1 cellular context compared by ENCODE assay signal in the genomic region with DNA sequence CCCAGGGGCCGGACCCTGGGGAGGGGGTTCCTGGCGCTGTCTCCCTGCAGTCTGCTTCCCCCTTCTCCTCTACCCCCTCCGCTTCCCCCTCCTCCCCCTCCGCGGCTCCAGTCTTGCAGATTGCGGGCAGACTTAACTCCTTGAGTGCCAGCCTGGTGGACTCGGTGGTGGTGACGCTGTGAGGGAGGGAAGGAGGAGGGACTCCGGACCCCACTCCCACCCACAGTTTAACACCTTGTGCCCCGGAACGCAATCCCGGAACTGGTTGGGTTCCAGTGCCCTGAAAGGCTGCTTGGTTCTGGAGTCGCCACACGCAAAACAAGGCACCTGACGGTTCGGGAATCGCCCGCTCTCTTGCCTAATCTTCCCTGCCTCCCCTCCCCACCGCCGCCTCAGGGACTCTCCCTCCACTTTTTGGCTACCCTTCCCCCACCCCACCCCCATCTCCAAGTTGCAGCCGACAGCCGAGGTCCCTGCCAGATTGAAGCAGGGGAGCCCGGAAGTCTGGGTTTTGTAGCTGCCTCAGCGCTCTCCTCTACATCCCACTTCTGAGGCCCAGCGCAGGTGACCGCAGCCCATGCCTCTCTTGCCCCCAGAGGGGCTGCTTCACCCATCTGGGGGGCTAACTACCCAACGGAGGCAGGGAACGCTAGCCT.
A peak's percentile ranks its signal among the peaks of the same experiment; 100 is the strongest.
TF ChIP-seq lines count a peak whose summit lies in the region.

No MANE protein-coding gene starts in this region.

TF ChIP-seq in H1, 55 proteins besides CTCF, POLR2A, EP300 and RAD21:
- TF ChIP-seq CREB1 (IDR thresholded peaks at IDR 0.05): peak; percentile 68; the same call in 1 of the 2 replicates
- no peak for TF ChIP-seq BACH1 (IDR thresholded peaks at IDR 0.05; ENCODE audit: low read length)
- no peak for TF ChIP-seq KDM5A (IDR thresholded peaks at IDR 0.05; ENCODE audit: low read length)
- peak; percentile 21; the same call in 1 of the 2 replicates for TF ChIP-seq TBP (IDR thresholded peaks at IDR 0.05; ENCODE audit: low read depth, low read length)
- TF ChIP-seq, protein P1, sequence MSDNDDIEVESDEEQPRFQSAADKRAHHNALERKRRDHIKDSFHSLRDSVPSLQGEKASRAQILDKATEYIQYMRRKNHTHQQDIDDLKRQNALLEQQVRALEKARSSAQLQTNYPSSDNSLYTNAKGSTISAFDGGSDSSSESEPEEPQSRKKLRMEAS (IDR thresholded peaks at IDR 0.05): no peak; the same call in 1 of the 2 replicates
- no peak for TF ChIP-seq BRCA1 (IDR thresholded peaks at IDR 0.05; ENCODE audit: low read depth, low read length)
- TF ChIP-seq SP1 (IDR thresholded peaks at IDR 0.05; ENCODE audit: low read depth, low read length): peak; percentile 51; the same call in 1 of the 2 replicates
- 0 out of 2 replicates have a peak, but pooled peaks have one; percentile 41 for TF ChIP-seq PHF8 (conservative IDR thresholded peaks at IDR 0.05; ENCODE audit: low read depth, low read length)
- TF ChIP-seq, protein P2, sequence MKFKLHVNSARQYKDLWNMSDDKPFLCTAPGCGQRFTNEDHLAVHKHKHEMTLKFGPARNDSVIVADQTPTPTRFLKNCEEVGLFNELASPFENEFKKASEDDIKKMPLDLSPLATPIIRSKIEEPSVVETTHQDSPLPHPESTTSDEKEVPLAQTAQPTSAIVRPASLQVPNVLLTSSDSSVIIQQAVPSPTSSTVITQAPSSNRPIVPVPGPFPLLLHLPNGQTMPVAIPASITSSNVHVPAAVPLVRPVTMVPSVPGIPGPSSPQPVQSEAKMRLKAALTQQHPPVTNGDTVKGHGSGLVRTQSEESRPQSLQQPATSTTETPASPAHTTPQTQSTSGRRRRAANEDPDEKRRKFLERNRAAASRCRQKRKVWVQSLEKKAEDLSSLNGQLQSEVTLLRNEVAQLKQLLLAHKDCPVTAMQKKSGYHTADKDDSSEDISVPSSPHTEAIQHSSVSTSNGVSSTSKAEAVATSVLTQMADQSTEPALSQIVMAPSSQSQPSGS (IDR thresholded peaks at IDR 0.05; ENCODE audit: low read length): no peak
- TF ChIP-seq POU5F1 (IDR thresholded peaks at IDR 0.05; ENCODE audit: low read depth, low read length): no peak
- TF ChIP-seq RXRA (IDR thresholded peaks at IDR 0.05; ENCODE audit: insufficient read depth, low read depth, low read length): no peak
- no peak for TF ChIP-seq POLR2AphosphoS5 (IDR thresholded peaks at IDR 0.05; ENCODE audit: low read depth, low read length)
- TF ChIP-seq SAP30 (IDR thresholded peaks at IDR 0.05; ENCODE audit: insufficient read depth, insufficient replicate concordance, low read length): no peak
- no peak for TF ChIP-seq TCF12 (IDR thresholded peaks at IDR 0.05; ENCODE audit: low read depth, low read length)
- TF ChIP-seq GABPA (IDR thresholded peaks at IDR 0.05; ENCODE audit: borderline replicate concordance, insufficient read depth, low read length): no peak
- TF ChIP-seq SIN3A (conservative IDR thresholded peaks at IDR 0.05 in 1 of 2, IDR thresholded peaks at IDR 0.05 in 1 of 2; ENCODE audit: low read depth in 1 of 2, low read length in 2 of 2): peak in 1 of 2 experiments; percentile 56; a peak in 1 of 4 replicates
- TF ChIP-seq, protein P3, sequence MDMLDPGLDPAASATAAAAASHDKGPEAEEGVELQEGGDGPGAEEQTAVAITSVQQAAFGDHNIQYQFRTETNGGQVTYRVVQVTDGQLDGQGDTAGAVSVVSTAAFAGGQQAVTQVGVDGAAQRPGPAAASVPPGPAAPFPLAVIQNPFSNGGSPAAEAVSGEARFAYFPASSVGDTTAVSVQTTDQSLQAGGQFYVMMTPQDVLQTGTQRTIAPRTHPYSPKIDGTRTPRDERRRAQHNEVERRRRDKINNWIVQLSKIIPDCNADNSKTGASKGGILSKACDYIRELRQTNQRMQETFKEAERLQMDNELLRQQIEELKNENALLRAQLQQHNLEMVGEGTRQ (IDR thresholded peaks at IDR 0.05; ENCODE audit: low read length): no peak
- no peak for TF ChIP-seq JUN (IDR thresholded peaks at IDR 0.05; ENCODE audit: low read depth, low read length)
- TF ChIP-seq, protein P4, sequence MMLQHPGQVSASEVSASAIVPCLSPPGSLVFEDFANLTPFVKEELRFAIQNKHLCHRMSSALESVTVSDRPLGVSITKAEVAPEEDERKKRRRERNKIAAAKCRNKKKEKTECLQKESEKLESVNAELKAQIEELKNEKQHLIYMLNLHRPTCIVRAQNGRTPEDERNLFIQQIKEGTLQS (IDR thresholded peaks at IDR 0.05; ENCODE audit: insufficient read depth, low read depth, low read length): no peak
- TF ChIP-seq EGR1 (IDR thresholded peaks at IDR 0.05; ENCODE audit: borderline replicate concordance, low read depth, low read length): no peak; the same call in 1 of the 2 replicates
- TF ChIP-seq, protein P5, sequence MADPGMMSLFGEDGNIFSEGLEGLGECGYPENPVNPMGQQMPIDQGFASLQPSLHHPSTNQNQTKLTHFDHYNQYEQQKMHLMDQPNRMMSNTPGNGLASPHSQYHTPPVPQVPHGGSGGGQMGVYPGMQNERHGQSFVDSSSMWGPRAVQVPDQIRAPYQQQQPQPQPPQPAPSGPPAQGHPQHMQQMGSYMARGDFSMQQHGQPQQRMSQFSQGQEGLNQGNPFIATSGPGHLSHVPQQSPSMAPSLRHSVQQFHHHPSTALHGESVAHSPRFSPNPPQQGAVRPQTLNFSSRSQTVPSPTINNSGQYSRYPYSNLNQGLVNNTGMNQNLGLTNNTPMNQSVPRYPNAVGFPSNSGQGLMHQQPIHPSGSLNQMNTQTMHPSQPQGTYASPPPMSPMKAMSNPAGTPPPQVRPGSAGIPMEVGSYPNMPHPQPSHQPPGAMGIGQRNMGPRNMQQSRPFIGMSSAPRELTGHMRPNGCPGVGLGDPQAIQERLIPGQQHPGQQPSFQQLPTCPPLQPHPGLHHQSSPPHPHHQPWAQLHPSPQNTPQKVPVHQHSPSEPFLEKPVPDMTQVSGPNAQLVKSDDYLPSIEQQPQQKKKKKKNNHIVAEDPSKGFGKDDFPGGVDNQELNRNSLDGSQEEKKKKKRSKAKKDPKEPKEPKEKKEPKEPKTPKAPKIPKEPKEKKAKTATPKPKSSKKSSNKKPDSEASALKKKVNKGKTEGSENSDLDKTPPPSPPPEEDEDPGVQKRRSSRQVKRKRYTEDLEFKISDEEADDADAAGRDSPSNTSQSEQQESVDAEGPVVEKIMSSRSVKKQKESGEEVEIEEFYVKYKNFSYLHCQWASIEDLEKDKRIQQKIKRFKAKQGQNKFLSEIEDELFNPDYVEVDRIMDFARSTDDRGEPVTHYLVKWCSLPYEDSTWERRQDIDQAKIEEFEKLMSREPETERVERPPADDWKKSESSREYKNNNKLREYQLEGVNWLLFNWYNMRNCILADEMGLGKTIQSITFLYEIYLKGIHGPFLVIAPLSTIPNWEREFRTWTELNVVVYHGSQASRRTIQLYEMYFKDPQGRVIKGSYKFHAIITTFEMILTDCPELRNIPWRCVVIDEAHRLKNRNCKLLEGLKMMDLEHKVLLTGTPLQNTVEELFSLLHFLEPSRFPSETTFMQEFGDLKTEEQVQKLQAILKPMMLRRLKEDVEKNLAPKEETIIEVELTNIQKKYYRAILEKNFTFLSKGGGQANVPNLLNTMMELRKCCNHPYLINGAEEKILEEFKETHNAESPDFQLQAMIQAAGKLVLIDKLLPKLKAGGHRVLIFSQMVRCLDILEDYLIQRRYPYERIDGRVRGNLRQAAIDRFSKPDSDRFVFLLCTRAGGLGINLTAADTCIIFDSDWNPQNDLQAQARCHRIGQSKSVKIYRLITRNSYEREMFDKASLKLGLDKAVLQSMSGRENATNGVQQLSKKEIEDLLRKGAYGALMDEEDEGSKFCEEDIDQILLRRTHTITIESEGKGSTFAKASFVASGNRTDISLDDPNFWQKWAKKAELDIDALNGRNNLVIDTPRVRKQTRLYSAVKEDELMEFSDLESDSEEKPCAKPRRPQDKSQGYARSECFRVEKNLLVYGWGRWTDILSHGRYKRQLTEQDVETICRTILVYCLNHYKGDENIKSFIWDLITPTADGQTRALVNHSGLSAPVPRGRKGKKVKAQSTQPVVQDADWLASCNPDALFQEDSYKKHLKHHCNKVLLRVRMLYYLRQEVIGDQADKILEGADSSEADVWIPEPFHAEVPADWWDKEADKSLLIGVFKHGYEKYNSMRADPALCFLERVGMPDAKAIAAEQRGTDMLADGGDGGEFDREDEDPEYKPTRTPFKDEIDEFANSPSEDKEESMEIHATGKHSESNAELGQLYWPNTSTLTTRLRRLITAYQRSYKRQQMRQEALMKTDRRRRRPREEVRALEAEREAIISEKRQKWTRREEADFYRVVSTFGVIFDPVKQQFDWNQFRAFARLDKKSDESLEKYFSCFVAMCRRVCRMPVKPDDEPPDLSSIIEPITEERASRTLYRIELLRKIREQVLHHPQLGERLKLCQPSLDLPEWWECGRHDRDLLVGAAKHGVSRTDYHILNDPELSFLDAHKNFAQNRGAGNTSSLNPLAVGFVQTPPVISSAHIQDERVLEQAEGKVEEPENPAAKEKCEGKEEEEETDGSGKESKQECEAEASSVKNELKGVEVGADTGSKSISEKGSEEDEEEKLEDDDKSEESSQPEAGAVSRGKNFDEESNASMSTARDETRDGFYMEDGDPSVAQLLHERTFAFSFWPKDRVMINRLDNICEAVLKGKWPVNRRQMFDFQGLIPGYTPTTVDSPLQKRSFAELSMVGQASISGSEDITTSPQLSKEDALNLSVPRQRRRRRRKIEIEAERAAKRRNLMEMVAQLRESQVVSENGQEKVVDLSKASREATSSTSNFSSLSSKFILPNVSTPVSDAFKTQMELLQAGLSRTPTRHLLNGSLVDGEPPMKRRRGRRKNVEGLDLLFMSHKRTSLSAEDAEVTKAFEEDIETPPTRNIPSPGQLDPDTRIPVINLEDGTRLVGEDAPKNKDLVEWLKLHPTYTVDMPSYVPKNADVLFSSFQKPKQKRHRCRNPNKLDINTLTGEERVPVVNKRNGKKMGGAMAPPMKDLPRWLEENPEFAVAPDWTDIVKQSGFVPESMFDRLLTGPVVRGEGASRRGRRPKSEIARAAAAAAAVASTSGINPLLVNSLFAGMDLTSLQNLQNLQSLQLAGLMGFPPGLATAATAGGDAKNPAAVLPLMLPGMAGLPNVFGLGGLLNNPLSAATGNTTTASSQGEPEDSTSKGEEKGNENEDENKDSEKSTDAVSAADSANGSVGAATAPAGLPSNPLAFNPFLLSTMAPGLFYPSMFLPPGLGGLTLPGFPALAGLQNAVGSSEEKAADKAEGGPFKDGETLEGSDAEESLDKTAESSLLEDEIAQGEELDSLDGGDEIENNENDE (IDR thresholded peaks at IDR 0.05; ENCODE audit: insufficient replicate concordance, low read length): no peak
TF ChIP-seq in H1: peak in this region for 5.
